17 cellular contexts compared by ENCODE assay signal in genomic region chr1:204809488-204809887, GRCh38.
A peak's percentile ranks its signal among the peaks of the same experiment; 100 is the strongest.
DNase-seq lines count a peak whose midpoint lies in the region; ATAC-seq and TF ChIP-seq lines count a peak whose summit lies in the region.
"Had no signal": no experiment of that assay in that cellular context is flagged by ENCODE, and none has a peak within 500 bp of the region (broad histone marks: within the 10 kb centered on the region; RNA-seq: fewer than 3 reads in every experiment).

No MANE protein-coding gene starts in this region.

- intact Hi-C loops in mucosa of descending colon (cut with DNase I, micrococcal nuclease), result loop anchor here (5.0 kb wide), 1 partner anchor 242 kb away; no protein-coding TSS in a partner anchor

- peak; percentile 61 for ATAC-seq in mucosa of descending colon

- no peaks in the 10 kb centered on the region for H3K36me3 ChIP-seq in mucosa of descending colon (ENCODE audit: low read depth)
- H3K36me3 ChIP-seq: BE2C, BLaER1 had no signal

- no peak for TF ChIP-seq CTCF in mucosa of descending colon (IDR thresholded peaks at IDR 0.05)

- peak; percentile 37 for DNase-seq in DMS153 (lab: John Stamatoyannopoulos, UW)
- DNase-seq in DMS153 treated with DMSO at 0.1 percent for 48 hours (lab: John Stamatoyannopoulos, UW; ENCODE audit: unreplicated experiment), result no peak
- peak; percentile 47 for DNase-seq in NCI-H69 (lab: John Stamatoyannopoulos, UW)
- no peak for DNase-seq in mucosa of descending colon
- DNase-seq in NCI-H2171 treated with DMSO at 0.1 percent for 48 hours (lab: John Stamatoyannopoulos, UW), result no peak
- no peak for DNase-seq in T-helper 1 cell
- DNase-seq: 8988T; ACHN; BE2C; C1 segment of cervical spinal cord; CD4-positive, alpha-beta memory T cell; CD4-positive, CD25-positive, alpha-beta regulatory T cell; CD8-positive, alpha-beta memory T cell; COR-L47; DMS79 treated with DMSO at 0.1 percent for 48 hours; GF-D8 had no signal

- H3K9me3 ChIP-seq in mucosa of descending colon, result no peaks in the 10 kb centered on the region
- H3K9me3 ChIP-seq: BE2C, BLaER1 had no signal

- peaks cover 23% of the 10 kb centered on the region for H3K4me1 ChIP-seq in mucosa of descending colon (ENCODE audit: low read depth)
- H3K4me1 ChIP-seq: BE2C had no signal

- no peak overlapping the region for H3K4me3 ChIP-seq in mucosa of descending colon
- H3K4me3 ChIP-seq: BLaER1 had no signal

Comparison
In these comparisons a context has a peak if more than half of its experiments do, and no peak if none do; other contexts are left out.
1. DNase-seq: peak in DMS153 (single experiment) and NCI-H69 (single experiment); none in DMS153 treated with DMSO at 0.1 percent for 48 hours (single experiment), mucosa of descending colon (0 of 3), NCI-H2171 treated with DMSO at 0.1 percent for 48 hours (single experiment) and T-helper 1 cell (0 of 5).